In the genomic region with DNA sequence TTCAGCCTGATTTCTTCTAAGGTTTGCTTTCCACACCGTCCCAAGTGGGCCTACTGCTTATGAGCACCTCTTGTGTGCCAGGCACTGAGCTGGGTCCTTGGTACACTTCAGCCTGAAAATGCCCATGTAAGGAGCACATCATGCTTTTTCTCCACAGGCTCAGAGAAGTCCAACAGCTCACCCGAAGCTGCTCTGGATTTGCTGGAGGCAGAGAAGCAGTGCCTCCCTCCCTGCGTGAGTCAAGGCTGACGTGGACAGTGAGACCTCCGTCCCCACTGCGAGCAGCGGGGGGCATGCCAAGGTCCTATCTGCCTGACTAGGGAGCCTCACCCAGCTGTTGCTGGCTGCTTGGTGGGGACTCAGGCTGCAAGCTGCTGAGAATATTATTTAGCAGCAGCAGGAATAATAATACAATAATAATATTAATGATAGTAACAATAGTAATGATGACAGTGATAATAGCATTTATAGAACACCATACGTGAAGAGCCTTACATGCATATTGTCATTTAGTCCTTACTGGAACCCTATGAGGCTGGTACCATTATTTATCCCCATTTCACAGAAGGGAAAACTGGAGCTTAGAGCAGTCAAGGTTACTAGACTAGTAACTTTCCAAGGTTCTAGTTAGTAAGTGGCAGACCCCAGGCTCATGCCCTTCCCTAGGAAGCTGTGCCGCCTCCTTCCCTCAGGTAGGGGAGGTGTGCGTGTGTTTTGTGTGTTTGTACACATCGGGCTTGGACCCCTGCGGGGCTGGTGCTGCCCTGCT, we compare ENCODE assay signal across 28 cellular contexts.
A peak's percentile ranks its signal among the peaks of the same experiment; 100 is the strongest.
DNase-seq lines count a peak whose midpoint lies in the region; ATAC-seq, FAIRE-seq and TF ChIP-seq lines count a peak whose summit lies in the region.
"Had no signal": no experiment of that assay in that cellular context is flagged by ENCODE, and none has a peak within 500 bp of the region (broad histone marks: within the 10 kb centered on the region; RNA-seq: fewer than 3 reads in every experiment).

No MANE protein-coding gene starts in this region.

- H3K27ac Mint-ChIP-seq in stimulated activated memory B cell treated with anti-CD40 and anti-IgM and Interleukin-4, amounts not matched to agents 10 μg/mL and 1 μg/mL and 100 μg/mL, for 72 hours = peak overlapping the region; percentile 52
- H3K27ac Mint-ChIP-seq in stimulated activated naive B cell treated with anti-CD40 and anti-IgM and Interleukin-4, amounts not matched to agents 10 μg/mL and 1 μg/mL and 100 μg/mL, for 72 hours = no peak overlapping the region
- H3K27ac Mint-ChIP-seq: activated naive CD4-positive, alpha-beta T cell treated with anti-CD3 and anti-CD28 coated beads, Interleukin-2, amount 10 ng/mL, durations not matched to agents 7 days and 5 days; activated T-helper 1 cell treated with anti-CD3 and anti-CD28 coated beads, Interleukin-12 subunit alpha, Interleukin-12 subunit beta, Interleukin-2, Interleukin-4 antibody, amounts not matched to agents 30 ng/mL and 10 ng/mL and 1 ng/mL, durations not matched to agents 14 hours and 24 hours and 36 hours; nephron progenitor cell had no signal

- FAIRE-seq in K562 (lab: Jason Lieb, UNC) = no peak
- FAIRE-seq: D721Med, GM12891, small intestine had no signal

- TF ChIP-seq CTCF in K562 (IDR thresholded peaks at IDR 0.05 in 2 of 3, conservative IDR thresholded peaks at IDR 0.05 in 1 of 3; ENCODE audit: insufficient read depth in 2 of 3, low read depth in 1 of 3, low read length in 3 of 3) = no peak

- POLR2A ChIA-PET in K562 (lab: Yijun Ruan, JAX) = interaction anchor here (1.0 kb wide), 1 partner anchor 615 kb away, joined by 4 read pairs; no protein-coding TSS in a partner anchor

- H3K4me3 Mint-ChIP-seq in stimulated activated memory B cell treated with anti-CD40 and anti-IgM and Interleukin-4, amounts not matched to agents 10 μg/mL and 1 μg/mL and 100 μg/mL, for 72 hours = no peak overlapping the region
- no peak overlapping the region for H3K4me3 Mint-ChIP-seq in stimulated activated naive B cell treated with anti-CD40 and anti-IgM and Interleukin-4, amounts not matched to agents 10 μg/mL and 1 μg/mL and 100 μg/mL, for 72 hours
- H3K4me3 Mint-ChIP-seq: activated naive CD4-positive, alpha-beta T cell treated with anti-CD3 and anti-CD28 coated beads, Interleukin-2, amount 10 ng/mL, durations not matched to agents 7 days and 5 days; activated T-helper 1 cell treated with anti-CD3 and anti-CD28 coated beads, Interleukin-12 subunit alpha, Interleukin-12 subunit beta, Interleukin-2, Interleukin-4 antibody, amounts not matched to agents 30 ng/mL and 10 ng/mL and 1 ng/mL, durations not matched to agents 14 hours and 24 hours and 36 hours; H9; nephron progenitor cell; type B pancreatic cell had no signal

- no peaks in the 10 kb centered on the region for H3K36me3 ChIP-seq in K562 (ENCODE audit: control insufficient read depth, insufficient read depth, low read length)
- H3K36me3 ChIP-seq: colonic mucosa, ovary had no signal

- peaks cover 3% of the 10 kb centered on the region for H3K9me1 ChIP-seq in K562 (ENCODE audit: control insufficient read depth, insufficient read depth, low read length)

- intact Hi-C loops in K562 (cut with micrococcal nuclease) = no loop called here

- peaks cover 44% of the 10 kb centered on the region for H3K4me1 Mint-ChIP-seq in stimulated activated memory B cell treated with anti-CD40 and anti-IgM and Interleukin-4, amounts not matched to agents 10 μg/mL and 1 μg/mL and 100 μg/mL, for 72 hours
- peaks cover 6 to 20% of the 10 kb centered on the region in 2 donors for H3K4me1 Mint-ChIP-seq in stimulated activated naive B cell treated with anti-CD40 and anti-IgM and Interleukin-4, amounts not matched to agents 10 μg/mL and 1 μg/mL and 100 μg/mL, for 72 hours

- H3K36me3 Mint-ChIP-seq in stimulated activated memory B cell treated with anti-CD40 and anti-IgM and Interleukin-4, amounts not matched to agents 10 μg/mL and 1 μg/mL and 100 μg/mL, for 72 hours = no peaks in the 10 kb centered on the region
- no peaks in the 10 kb centered on the region for H3K36me3 Mint-ChIP-seq in stimulated activated naive B cell treated with anti-CD40 and anti-IgM and Interleukin-4, amounts not matched to agents 10 μg/mL and 1 μg/mL and 100 μg/mL, for 72 hours
- H3K36me3 Mint-ChIP-seq: activated naive CD4-positive, alpha-beta T cell treated with anti-CD3 and anti-CD28 coated beads, Interleukin-2, amount 10 ng/mL, durations not matched to agents 7 days and 5 days; type B pancreatic cell had no signal

- H3K79me2 ChIP-seq in K562 (ENCODE audit: control insufficient read depth, insufficient read depth, low read length) = no peaks in the 10 kb centered on the region

- TF ChIP-seq POLR2A in K562 (conservative IDR thresholded peaks at IDR 0.05) = no peak

- H3K27ac ChIP-seq in K562 (ENCODE audit: extremely low read depth, low read depth, low read length) = no peak overlapping the region
- H3K27ac ChIP-seq: colonic mucosa, ovary had no signal

- TF ChIP-seq RAD21 in K562 (CRISPR knock-in tag; conservative IDR thresholded peaks at IDR 0.05 in 1 of 2, IDR thresholded peaks at IDR 0.05 in 1 of 2) = no peak

- DNase-seq in ELR (ENCODE audit: low read depth) = peak; percentile 79
- DNase-seq in RPMI7951 (ENCODE audit: low read depth) = peak; percentile 81
- DNase-seq in K562 (ENCODE audit: extremely low read depth in 1 of 4, low spot score in 3 of 4) = peak in 1 of 4 experiments; percentile 34
- DNase-seq in NCI-H146 treated with DMSO at 0.1 percent for 48 hours (lab: John Stamatoyannopoulos, UW; ENCODE audit: unreplicated experiment) = no peak
- no peak for DNase-seq in stimulated activated naive B cell treated with anti-CD40 and anti-IgM and Interleukin-4, amounts not matched to agents 10 μg/mL and 1 μg/mL and 100 μg/mL, for 72 hours
- DNase-seq: activated CD4-positive, alpha-beta T cell treated with anti-CD3 and anti-CD28 coated beads, Interleukin-2, amount 50 U/mL, for 4 hours; activated naive CD4-positive, alpha-beta T cell treated with anti-CD3 and anti-CD28 coated beads, Interleukin-2, amount 10 ng/mL, durations not matched to agents 7 days and 5 days; amniotic stem cell; colonic mucosa; effector CD8-positive, alpha-beta T cell; H9; Karpas-422; kidney glomerular epithelial cell; MV-4-11; NCI-H446; NCI-H82; nephron progenitor cell; ovary; SHP77 treated with DMSO at 0.1 percent for 48 hours; small intestine; stimulated activated CD4-positive, alpha-beta T cell treated with anti-CD3 and anti-CD28 coated beads, Interleukin-1b, Interleukin-23, amount 100 ng/mL, for 48 hours had no signal

- H4K20me1 ChIP-seq in K562 (replicated peaks; ENCODE audit: control insufficient read depth, insufficient read depth, low read length) = 0 out of 2 replicates have a peak, but pooled peaks cover 9% of the 10 kb centered on the region

- H3K9ac ChIP-seq in K562 (ENCODE audit: insufficient read depth in 1 of 2, low read depth in 2 of 2, low read length in 2 of 2) = peak overlapping the region in 1 of 2 experiments; percentile 69; a peak in 2 of 4 replicates

- no TSS peak for BruUV-seq in K562 (replicated peaks; lab: Mats Ljungman, UMichigan)

- no peak overlapping the region for H3K4me3 ChIP-seq in K562
- H3K4me3 ChIP-seq: colonic mucosa, lung, ovary had no signal

- H2AFZ ChIP-seq in K562 (ENCODE audit: low read depth, low read length) = 0 out of 2 replicates have a peak overlapping the region, but pooled peaks have one; percentile 46

- TF ChIP-seq EP300 in K562 (IDR thresholded peaks at IDR 0.05; ENCODE audit: low read length) = no peak

- H3K27me3 ChIP-seq in K562 (ENCODE audit: control insufficient read depth in 2 of 2, insufficient read depth in 2 of 2, low read length in 2 of 2) = peaks cover 8 to 13% of the 10 kb centered on the region in 2 experiments; a peak in 3 of 5 replicates
- H3K27me3 ChIP-seq: colonic mucosa, ovary had no signal

- peaks cover 29 to 45% of the 10 kb centered on the region in 2 experiments for H3K4me1 ChIP-seq in K562 (replicated peaks in 1 of 2; ENCODE audit: control insufficient read depth in 2 of 2, insufficient read depth in 2 of 2, low read length in 2 of 2)
- H3K4me1 ChIP-seq: colonic mucosa had no signal

- CTCF ChIA-PET in K562 (lab: Yijun Ruan, JAX; ENCODE audit: low intra/inter-chr PET ratio) = interaction anchor here (4.0 kb wide), 1 partner anchor 134 kb away, joined by 69 read pairs; no protein-coding TSS in a partner anchor

- ATAC-seq in K562 = no peak
- ATAC-seq in stimulated activated memory B cell treated with anti-CD40 and anti-IgM and Interleukin-4, amounts not matched to agents 10 μg/mL and 1 μg/mL and 100 μg/mL, for 72 hours = no peak
- ATAC-seq in GM18867 (IDR thresholded peaks at IDR 0.05; ENCODE audit: unreplicated experiment) = no peak
- ATAC-seq in stimulated activated naive B cell treated with anti-CD40 and anti-IgM and Interleukin-4, amounts not matched to agents 10 μg/mL and 1 μg/mL and 100 μg/mL, for 72 hours (replicated peaks) = no peak

- no peaks in the 10 kb centered on the region for H3K9me3 ChIP-seq in K562 (replicated peaks; ENCODE audit: control insufficient read depth, insufficient read depth, low read depth, low read length)
- H3K9me3 ChIP-seq: colonic mucosa, ovary had no signal

- H3K27me3 Mint-ChIP-seq in stimulated activated memory B cell treated with anti-CD40 and anti-IgM and Interleukin-4, amounts not matched to agents 10 μg/mL and 1 μg/mL and 100 μg/mL, for 72 hours = peaks cover 12% of the 10 kb centered on the region
- peaks cover 0 to 2% of the 10 kb centered on the region in 2 donors for H3K27me3 Mint-ChIP-seq in stimulated activated naive B cell treated with anti-CD40 and anti-IgM and Interleukin-4, amounts not matched to agents 10 μg/mL and 1 μg/mL and 100 μg/mL, for 72 hours
- H3K27me3 Mint-ChIP-seq: type B pancreatic cell had no signal

- H3K9me3 Mint-ChIP-seq in stimulated activated memory B cell treated with anti-CD40 and anti-IgM and Interleukin-4, amounts not matched to agents 10 μg/mL and 1 μg/mL and 100 μg/mL, for 72 hours = no peaks in the 10 kb centered on the region
- no peaks in the 10 kb centered on the region for H3K9me3 Mint-ChIP-seq in stimulated activated naive B cell treated with anti-CD40 and anti-IgM and Interleukin-4, amounts not matched to agents 10 μg/mL and 1 μg/mL and 100 μg/mL, for 72 hours
- H3K9me3 Mint-ChIP-seq: activated naive CD4-positive, alpha-beta T cell treated with anti-CD3 and anti-CD28 coated beads, Interleukin-2, amount 10 ng/mL, durations not matched to agents 7 days and 5 days; activated T-helper 1 cell treated with anti-CD3 and anti-CD28 coated beads, Interleukin-12 subunit alpha, Interleukin-12 subunit beta, Interleukin-2, Interleukin-4 antibody, amounts not matched to agents 30 ng/mL and 10 ng/mL and 1 ng/mL, durations not matched to agents 14 hours and 24 hours and 36 hours; H9; nephron progenitor cell; type B pancreatic cell had no signal

- WGBS in K562 (ENCODE audit: insufficient coverage, low coverage, missing lambda C conversion rate) = 48% methylated on average over 12 of the region's 12 CpGs

- H3K4me2 ChIP-seq in K562 (ENCODE audit: insufficient read depth, low read length) = peak overlapping the region; percentile 24

- in situ Hi-C loops in K562 (cut with MboI) = loop anchor here (5.0 kb wide), 1 partner anchor 124 kb away; no protein-coding TSS in a partner anchor

Comparison
In these comparisons a context has a peak if more than half of its experiments do, and no peak if none do; other contexts are left out.
1. DNase-seq: peak in ELR (single experiment) and RPMI7951 (single experiment); none in NCI-H146 treated with DMSO at 0.1 percent for 48 hours (single experiment) and stimulated activated naive B cell treated with anti-CD40 and anti-IgM and Interleukin-4, amounts not matched to agents 10 μg/mL and 1 μg/mL and 100 μg/mL, for 72 hours (single experiment).